9 cellular contexts compared by ENCODE assay signal in the genomic region with DNA sequence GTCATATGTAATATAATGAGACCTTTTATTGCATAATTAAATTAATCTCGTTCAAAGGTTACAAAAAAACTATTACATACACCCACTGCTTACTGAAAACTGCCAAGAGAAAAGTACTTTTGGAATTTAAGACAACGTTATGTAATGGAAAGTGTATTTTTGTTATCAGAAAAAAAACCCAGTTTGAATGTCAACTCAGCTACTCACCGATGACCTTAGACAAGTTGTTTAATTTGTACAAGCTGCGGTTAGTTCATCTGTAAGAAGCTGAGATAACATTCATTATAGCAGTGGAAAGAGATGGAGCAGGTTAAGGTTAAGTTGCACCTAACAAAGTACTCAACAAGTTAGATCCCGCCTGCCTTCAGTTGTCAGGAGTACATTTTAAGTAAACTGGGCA. TPM values are rescaled to one million over a fixed set of nuclear protein-coding genes. Genes with fewer than 3 reads are reported as not detected.
A peak's percentile ranks its signal among the peaks of the same experiment; 100 is the strongest.
DNase-seq lines count a peak whose midpoint lies in the region; ATAC-seq, FAIRE-seq and TF ChIP-seq lines count a peak whose summit lies in the region.
"Had no signal": no experiment of that assay in that cellular context is flagged by ENCODE, and none has a peak within 500 bp of the region (broad histone marks: within the 10 kb centered on the region; RNA-seq: fewer than 3 reads in every experiment).

No MANE protein-coding gene starts in this region.

- peaks cover 13% of the 10 kb centered on the region for H3K36me3 ChIP-seq in CD8-positive, alpha-beta memory T cell (ENCODE audit: insufficient read depth, low read length)
- H3K36me3 ChIP-seq in OCI-LY7 (ENCODE audit: insufficient read depth, low read length) = peaks cover 64% of the 10 kb centered on the region
- peaks cover 0 to 13% of the 10 kb centered on the region in 2 experiments for H3K36me3 ChIP-seq in endothelial cell of umbilical vein (ENCODE audit: control insufficient read depth in 2 of 2, extremely low read depth in 1 of 2, insufficient read depth in 2 of 2, low read length in 2 of 2)
- H3K36me3 ChIP-seq in osteoblast (ENCODE audit: insufficient read depth, low read length) = peaks cover 27% of the 10 kb centered on the region

- BruUV-seq in OCI-LY7 (replicated peaks; lab: Mats Ljungman, UMichigan) = no TSS peak
- BruUV-seq in endothelial cell of umbilical vein (replicated peaks; lab: Mats Ljungman, UMichigan) = no TSS peak

- intact Hi-C loops in OCI-LY7 (cut with micrococcal nuclease; ENCODE audit: unreplicated experiment) = loop anchor here (10.0 kb wide), 1 partner anchor 654 kb away; the partner anchor contains the start of gene STK17A
- intact Hi-C loops in endothelial cell of umbilical vein (cut with micrococcal nuclease) = loop anchor here (5.0 to 10.0 kb wide), 2 partner anchors 654 to 989 kb away; partner anchors contain the start of gene STK17A

- peak overlapping the region; percentile 87 for H3K9ac ChIP-seq in endothelial cell of umbilical vein (replicated peaks; ENCODE audit: extremely low read depth, insufficient read depth, low read length)

- H2AFZ ChIP-seq in OCI-LY7 (ENCODE audit: low read length) (no peak overlapping the region), endothelial cell of umbilical vein (ENCODE audit: low read depth, low read length) (no peak overlapping the region), osteoblast (ENCODE audit: low read length) (no peak overlapping the region)

- H3K4me1 Mint-ChIP-seq in CD8-positive, alpha-beta memory T cell = peaks cover 67 to 91% (median 80%) of the 10 kb centered on the region in 3 donors

- CTCF ChIA-PET in CD8-positive, alpha-beta memory T cell (lab: Charles Lee) = interaction anchor here (1.4 to 4.6 kb wide), 3 partner anchors 11 to 908 kb away, joined by 3 to 31 read pairs (median 15); partner anchors contain the start of gene STK17A
- CTCF ChIA-PET in OCI-LY7 (lab: Charles Lee; ENCODE audit: unreplicated experiment) (no interaction called here), endothelial cell of umbilical vein (lab: Charles Lee) (interaction anchor here (1.0 kb wide), 2 partner anchors 10 to 19 kb away, joined by 3 to 6 read pairs; partner anchors contain the start of gene C7orf25)

- TF ChIP-seq CTCF in OCI-LY7 (conservative IDR thresholded peaks at IDR 0.05; ENCODE audit: low read length) = no peak
- no peak for TF ChIP-seq CTCF in endothelial cell of umbilical vein (IDR thresholded peaks at IDR 0.05; ENCODE audit: extremely low read depth in 1 of 2, insufficient read depth in 1 of 2, low read depth in 1 of 2, low read length in 2 of 2)
- no peak for TF ChIP-seq CTCF in osteoblast (IDR thresholded peaks at IDR 0.05; ENCODE audit: extremely low read depth, low read depth, low read length)
- no peak for TF ChIP-seq CTCF in GM20000 (IDR thresholded peaks at IDR 0.05; ENCODE audit: extremely low read depth, missing control alignments)

- peaks cover 87% of the 10 kb centered on the region for H3K79me2 ChIP-seq in OCI-LY7 (ENCODE audit: insufficient read depth, low read depth, low read length)
- peaks cover 79% of the 10 kb centered on the region for H3K79me2 ChIP-seq in endothelial cell of umbilical vein (ENCODE audit: control insufficient read depth, insufficient read depth, low read length)
- H3K79me2 ChIP-seq in osteoblast (ENCODE audit: insufficient read depth, low read length) = peaks cover 85% of the 10 kb centered on the region

- H3K27me3 Mint-ChIP-seq in CD8-positive, alpha-beta memory T cell = no peaks in the 10 kb centered on the region

- no peaks in the 10 kb centered on the region for H3K9me1 ChIP-seq in endothelial cell of umbilical vein (replicated peaks; ENCODE audit: control insufficient read depth, extremely low read depth, insufficient read depth, low read length)

- FAIRE-seq in endothelial cell of umbilical vein (lab: Jason Lieb, UNC) = peak; percentile 33

- ATAC-seq in GM18868 (IDR thresholded peaks at IDR 0.05; ENCODE audit: unreplicated experiment) (no peak), GM21576 (IDR thresholded peaks at IDR 0.05; ENCODE audit: unreplicated experiment) (no peak)

- POLR2A ChIA-PET in CD8-positive, alpha-beta memory T cell (lab: Charles Lee) = no interaction called here
- POLR2A ChIA-PET in OCI-LY7 (lab: Charles Lee) = interaction anchor here (1.0 to 4.6 kb wide), 4 partner anchors 17 to 44 kb away, joined by 4 to 25 read pairs (median 16); partner anchors contain the start of gene C7orf25
- POLR2A ChIA-PET in endothelial cell of umbilical vein (lab: Charles Lee) = no interaction called here

- H3K4me1 ChIP-seq in CD8-positive, alpha-beta memory T cell (ENCODE audit: insufficient read depth, low read length) = peaks cover 49% of the 10 kb centered on the region
- H3K4me1 ChIP-seq in OCI-LY7 (ENCODE audit: insufficient read depth, low read length, poor library complexity, severe bottlenecking) (peaks cover 51% of the 10 kb centered on the region), endothelial cell of umbilical vein (ENCODE audit: control insufficient read depth, extremely low read depth, insufficient read depth, low read length) (peaks cover 29% of the 10 kb centered on the region), osteoblast (ENCODE audit: insufficient read depth, low read length) (peaks cover 21% of the 10 kb centered on the region)

- H3K4me2 ChIP-seq in OCI-LY7 (ENCODE audit: low read length) (peak overlapping the region; percentile 93), endothelial cell of umbilical vein (ENCODE audit: insufficient read depth, low read length) (peak overlapping the region; percentile 90), osteoblast (ENCODE audit: insufficient read depth, low read length) (peak overlapping the region; percentile 91)

- no peaks in the 10 kb centered on the region for H3K27me3 ChIP-seq in CD8-positive, alpha-beta memory T cell (ENCODE audit: insufficient read depth, low read length, poor library complexity, severe bottlenecking)
- no peaks in the 10 kb centered on the region for H3K27me3 ChIP-seq in endothelial cell of umbilical vein (ENCODE audit: control insufficient read depth in 2 of 2, insufficient read depth in 2 of 2, low read length in 2 of 2)
- no peaks in the 10 kb centered on the region for H3K27me3 ChIP-seq in osteoblast (ENCODE audit: insufficient read depth, low read length)

- no peaks in the 10 kb centered on the region for H3K9me3 Mint-ChIP-seq in CD8-positive, alpha-beta memory T cell

- peak overlapping the region; percentile 98 for H3K4me3 ChIP-seq in CD8-positive, alpha-beta memory T cell (ENCODE audit: low read length)
- H3K4me3 ChIP-seq in OCI-LY7 (ENCODE audit: low read depth, low read length, poor library complexity, severe bottlenecking) (peak overlapping the region; percentile 96), endothelial cell of umbilical vein (replicated peaks in 1 of 3; ENCODE audit: insufficient read depth in 1 of 3, low read depth in 1 of 3, low read length in 3 of 3) (peak overlapping the region; percentile 54 to 95 (median 82)), osteoblast (ENCODE audit: insufficient read depth, low read length) (peak overlapping the region; percentile 92)

- H3K4me3 Mint-ChIP-seq in CD8-positive, alpha-beta memory T cell = peak overlapping the region; percentile 95 to 100 (median 99)

- dilution Hi-C loops in endothelial cell of umbilical vein (cut with MboI; ENCODE audit: extremely low pct_ligation_motif_present, low sequenced_read_pairs) = no loop called here

- DNase-seq in CD8-positive, alpha-beta memory T cell = no peak
- DNase-seq in OCI-LY7 (ENCODE audit: low spot score) (no peak), endothelial cell of umbilical vein (ENCODE audit: low read depth, low spot score) (peak; percentile 24), osteoblast (ENCODE audit: insufficient read length, low spot score, missing footprints) (no peak), GM20000 (ENCODE audit: low spot score) (no peak)
- DNase-seq in stimulated activated naive CD4-positive, alpha-beta T cell treated with Interleukin-2 at 50 U/mL for 16 hours (lab: John Stamatoyannopoulos, UW) = no peak
- DNase-seq: stimulated activated CD4-positive, alpha-beta T cell treated with anti-CD3 and anti-CD28 coated beads, Interleukin-4, amount 100 ng/mL, for 1 hour had no signal

- no peaks in the 10 kb centered on the region for H3K9me2 ChIP-seq in OCI-LY7 (ENCODE audit: insufficient read depth, low read length)

- peaks cover 0 to 50% (median 4%) of the 10 kb centered on the region in 3 donors for H3K36me3 Mint-ChIP-seq in CD8-positive, alpha-beta memory T cell

- H3K27ac ChIP-seq in CD8-positive, alpha-beta memory T cell (ENCODE audit: low read depth, low read length) = peak overlapping the region; percentile 88
- H3K27ac ChIP-seq in OCI-LY7 (ENCODE audit: low read depth, low read length, poor library complexity, severe bottlenecking) (peak overlapping the region; percentile 58), endothelial cell of umbilical vein (ENCODE audit: insufficient read depth, low read depth, low read length) (no peak overlapping the region), osteoblast (ENCODE audit: low read depth, low read length) (peak overlapping the region; percentile 70)

- H3K9me3 ChIP-seq in CD8-positive, alpha-beta memory T cell (ENCODE audit: low read length) = no peaks in the 10 kb centered on the region
- H3K9me3 ChIP-seq in OCI-LY7 (ENCODE audit: low read length) = no peaks in the 10 kb centered on the region
- no peaks in the 10 kb centered on the region for H3K9me3 ChIP-seq in endothelial cell of umbilical vein (replicated peaks; ENCODE audit: control insufficient read depth, insufficient read depth, low read length)
- no peaks in the 10 kb centered on the region for H3K9me3 ChIP-seq in osteoblast (ENCODE audit: low read depth, low read length)

- peak overlapping the region in 7 of 8 donors; percentile 83 to 100 (median 99) for H3K27ac Mint-ChIP-seq in CD8-positive, alpha-beta memory T cell

- H4K20me1 ChIP-seq in OCI-LY7 (ENCODE audit: insufficient read depth, low read length) = peaks cover 43% of the 10 kb centered on the region
- H4K20me1 ChIP-seq in endothelial cell of umbilical vein (replicated peaks; ENCODE audit: control insufficient read depth, extremely low read depth, insufficient read depth, low read length) = no peaks in the 10 kb centered on the region
- peaks cover 46% of the 10 kb centered on the region for H4K20me1 ChIP-seq in osteoblast (ENCODE audit: insufficient read depth, low read length)

- TF ChIP-seq POLR2A in endothelial cell of umbilical vein (IDR thresholded peaks at IDR 0.05; ENCODE audit: low read depth, low read length) = no peak

RNA-seq across cellular contexts. Expression of gene PSMA2, which starts 1.1 kb away (rescaled TPM):
- total RNA-seq in CD8-positive, alpha-beta memory T cell = 100 to 1,000 TPM; 176 to 179 TPM
- 238 TPM for polyA plus RNA-seq in CD8-positive, alpha-beta memory T cell
- total RNA-seq in OCI-LY7 (2014; rRNA removed; shearing (Covaris generic)) = 40.2 and 45.7 TPM in 2 replicates
- 101 and 145 TPM in 2 replicates for total RNA-seq in OCI-LY7 (2022)
- 110 and 118 TPM in 2 replicates for total RNA-seq in endothelial cell of umbilical vein
- 73.3 and 107 TPM in 2 replicates for polyA plus RNA-seq in endothelial cell of umbilical vein
- polyA plus RNA-seq in endothelial cell of umbilical vein (2011; cell fraction: cytosol; rRNA removed) = 127 and 145 TPM in 2 replicates
- polyA plus RNA-seq in endothelial cell of umbilical vein (2011; cell fraction: nucleus; rRNA removed) = 49.8 and 72.9 TPM in 2 replicates
- 139 and 231 TPM in 2 replicates for polyA plus RNA-seq in endothelial cell of umbilical vein (2012)
- 23.5 and 31.9 TPM in 2 replicates for polyA minus RNA-seq in endothelial cell of umbilical vein
- polyA minus RNA-seq in endothelial cell of umbilical vein (2011; cell fraction: cytosol; rRNA and poly(A)+ RNA removed) = 26.9 TPM
- polyA minus RNA-seq in endothelial cell of umbilical vein (2011; cell fraction: nucleus; rRNA and poly(A)+ RNA removed) = 15.7 and 25.1 TPM in 2 replicates
- total RNA-seq in osteoblast = 50.3 and 59.2 TPM in 2 replicates

RNA-seq across cellular contexts. Expression of gene MRPL32, which starts 1.3 kb away (rescaled TPM):
- total RNA-seq in CD8-positive, alpha-beta memory T cell = 10 to 100 TPM; 74.6 to 79.5 TPM
- 49.9 TPM for polyA plus RNA-seq in CD8-positive, alpha-beta memory T cell
- total RNA-seq in OCI-LY7 (2014; rRNA removed; shearing (Covaris generic)) = 61.8 and 89.7 TPM in 2 replicates
- 55.7 and 59.7 TPM in 2 replicates for total RNA-seq in OCI-LY7 (2022)
- 56.6 and 62.2 TPM in 2 replicates for total RNA-seq in endothelial cell of umbilical vein
- 28.3 and 39.9 TPM in 2 replicates for polyA plus RNA-seq in endothelial cell of umbilical vein
- 71.0 and 74.1 TPM in 2 replicates for polyA plus RNA-seq in endothelial cell of umbilical vein (2011; cell fraction: cytosol; rRNA removed)
- 46.2 and 69.8 TPM in 2 replicates for polyA plus RNA-seq in endothelial cell of umbilical vein (2011; cell fraction: nucleus; rRNA removed)
- 54.9 and 76.2 TPM in 2 replicates for polyA plus RNA-seq in endothelial cell of umbilical vein (2012)
- 9.0 and 10.9 TPM in 2 replicates for polyA minus RNA-seq in endothelial cell of umbilical vein
- 15.9 TPM for polyA minus RNA-seq in endothelial cell of umbilical vein (2011; cell fraction: cytosol; rRNA and poly(A)+ RNA removed)
- 13.6 and 13.9 TPM in 2 replicates for polyA minus RNA-seq in endothelial cell of umbilical vein (2011; cell fraction: nucleus; rRNA and poly(A)+ RNA removed)
- 35.5 and 42.1 TPM in 2 replicates for total RNA-seq in osteoblast

RNA-seq across cellular contexts. Expression of gene C7orf25, which starts 19.0 kb away (rescaled TPM):
- 1 to 10 TPM; 2.5 to 5.2 TPM for total RNA-seq in CD8-positive, alpha-beta memory T cell
- 4.6 TPM for polyA plus RNA-seq in CD8-positive, alpha-beta memory T cell
- 2.3 and 6.0 TPM in 2 replicates for total RNA-seq in OCI-LY7 (2014; rRNA removed; shearing (Covaris generic))
- 7.3 and 9.1 TPM in 2 replicates for total RNA-seq in OCI-LY7 (2022)
- total RNA-seq in endothelial cell of umbilical vein = 4.2 and 4.5 TPM in 2 replicates
- 1.4 TPM in 2 replicates for polyA plus RNA-seq in endothelial cell of umbilical vein
- 3.8 and 4.3 TPM in 2 replicates for polyA plus RNA-seq in endothelial cell of umbilical vein (2011; cell fraction: cytosol; rRNA removed)
- polyA plus RNA-seq in endothelial cell of umbilical vein (2011; cell fraction: nucleus; rRNA removed) = 1.6 and 3.2 TPM in 2 replicates
- 2.9 and 4.0 TPM in 2 replicates for polyA plus RNA-seq in endothelial cell of umbilical vein (2012)
- 1.7 and 2.7 TPM in 2 replicates for polyA minus RNA-seq in endothelial cell of umbilical vein
- not detected for polyA minus RNA-seq in endothelial cell of umbilical vein (2011; cell fraction: cytosol; rRNA and poly(A)+ RNA removed)
- 4.5 and 7.7 TPM in 2 replicates for polyA minus RNA-seq in endothelial cell of umbilical vein (2011; cell fraction: nucleus; rRNA and poly(A)+ RNA removed)
- total RNA-seq in osteoblast = 8.0 and 8.7 TPM in 2 replicates
